Comparison of ENCODE assay signal across 23 cellular contexts in the genomic region with DNA sequence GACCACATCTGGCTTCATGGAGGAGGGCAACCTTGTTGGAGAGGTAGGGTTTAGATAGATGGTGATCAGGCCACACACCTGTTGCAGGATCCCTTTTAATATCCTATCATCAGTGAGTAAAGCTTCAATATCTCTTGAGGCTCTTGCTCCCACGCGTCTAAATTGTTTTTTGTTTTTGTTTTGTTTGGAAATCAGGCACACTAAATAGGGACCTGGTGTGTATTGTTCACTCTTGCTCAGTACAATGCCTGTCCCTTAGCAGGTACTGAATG. TPM values are rescaled to one million over a fixed set of nuclear protein-coding genes. Genes with fewer than 3 reads are reported as not detected.
DNase-seq lines count a peak whose midpoint lies in the region; ATAC-seq, FAIRE-seq and TF ChIP-seq lines count a peak whose summit lies in the region.
"Had no signal": no experiment of that assay in that cellular context is flagged by ENCODE, and none has a peak within 500 bp of the region (broad histone marks: within the 10 kb centered on the region; RNA-seq: fewer than 3 reads in every experiment).

No MANE protein-coding gene starts in this region.

- no peaks in the 10 kb centered on the region for H3K79me1 ChIP-seq in H1 (ENCODE audit: low read depth, low read length)

- no peak overlapping the region for H2AFZ ChIP-seq in OCI-LY3 (ENCODE audit: low read depth, low read length)
- no peak overlapping the region for H2AFZ ChIP-seq in H1 (ENCODE audit: low read length)

- H3K79me2 ChIP-seq in OCI-LY3 (ENCODE audit: low read length) (peaks cover 52% of the 10 kb centered on the region), H1 (ENCODE audit: control insufficient read depth in 1 of 2, insufficient read depth in 2 of 2, low read length in 2 of 2) (peaks cover 0 to 4% of the 10 kb centered on the region in 2 experiments; a peak in 1 of 4 replicates)

- H3K27ac ChIP-seq in OCI-LY3 (ENCODE audit: low read length), result peak overlapping the region; percentile 98
- H3K27ac ChIP-seq in H1 (ENCODE audit: low read depth, low read length), result 0 out of 2 replicates have a peak overlapping the region, but pooled peaks have one; percentile 3
- H3K27ac ChIP-seq: HL-60, SJSA1 had no signal

- peaks cover 28% of the 10 kb centered on the region for H3K4me1 Mint-ChIP-seq in activated naive CD8-positive, alpha-beta T cell treated with anti-CD3 and anti-CD28 coated beads for 36 hours
- peaks cover 53% of the 10 kb centered on the region for H3K4me1 Mint-ChIP-seq in activated naive CD8-positive, alpha-beta T cell treated with anti-CD3 and anti-CD28 coated beads, Interleukin-2, amount 50 U/mL, for 24 hours
- H3K4me1 Mint-ChIP-seq in stimulated activated memory B cell treated with anti-CD40 and anti-IgM and Interleukin-4, amounts not matched to agents 10 μg/mL and 1 μg/mL and 100 μg/mL, for 72 hours, result peaks cover 66% of the 10 kb centered on the region
- H3K4me1 Mint-ChIP-seq in progenitor cell of endocrine pancreas (ENCODE audit: low read depth), result peaks cover 11% of the 10 kb centered on the region

- H4K8ac ChIP-seq in H1 (ENCODE audit: extremely low read depth, insufficient read depth, low read length), result no peak overlapping the region

- H3K9me3 ChIP-seq in OCI-LY3 (ENCODE audit: insufficient read depth, low read length), result no peaks in the 10 kb centered on the region
- H3K9me3 ChIP-seq in H1 (ENCODE audit: insufficient read depth in 2 of 2, low read depth in 1 of 2, low read length in 1 of 2), result no peaks in the 10 kb centered on the region
- H3K9me3 ChIP-seq: SJSA1 had no signal

- no peak for ATAC-seq in activated naive CD8-positive, alpha-beta T cell treated with anti-CD3 and anti-CD28 coated beads, Interleukin-2, amount 50 U/mL, for 24 hours
- ATAC-seq in stimulated activated memory B cell treated with anti-CD40 and anti-IgM and Interleukin-4, amounts not matched to agents 10 μg/mL and 1 μg/mL and 100 μg/mL, for 72 hours, result no peak
- no peak for ATAC-seq in GM18511 (IDR thresholded peaks at IDR 0.05; ENCODE audit: unreplicated experiment)
- no peak for ATAC-seq in left lobe of liver
- ATAC-seq: HepG2, Right ventricle myocardium inferior had no signal

- WGBS in H1 (ENCODE audit: extremely low coverage in 1 of 2, insufficient coverage in 1 of 2, insufficient read length in 1 of 2, insufficient replicate concordance in 2 of 2, low coverage in 1 of 2, low lambda C conversion rate in 2 of 2, missing lambda C conversion rate in 1 of 2), 2 experiments, result 81% methylated on average over 2 of the region's 2 CpGs; no CpG with 5 or more reads in 1 of the 2 experiments

- no peak overlapping the region for H2BK120ac ChIP-seq in H1 (replicated peaks; ENCODE audit: low read depth, low read length)

- POLR2A ChIA-PET in H1 (lab: Charles Lee; ENCODE audit: partially characterized antibody), result interaction anchor here (1.0 to 16.2 kb wide), 2 partner anchors 8 to 19 kb away, joined by 3 to 218 read pairs; partner anchors contain the start of gene ATP6V1G1

- H2BK20ac ChIP-seq in H1 (ENCODE audit: low read length), result no peak overlapping the region

- H3K9me3 Mint-ChIP-seq in activated naive CD8-positive, alpha-beta T cell treated with anti-CD3 and anti-CD28 coated beads for 36 hours, result no peaks in the 10 kb centered on the region
- no peaks in the 10 kb centered on the region for H3K9me3 Mint-ChIP-seq in activated naive CD8-positive, alpha-beta T cell treated with anti-CD3 and anti-CD28 coated beads, Interleukin-2, amount 50 U/mL, for 24 hours
- no peaks in the 10 kb centered on the region for H3K9me3 Mint-ChIP-seq in stimulated activated memory B cell treated with anti-CD40 and anti-IgM and Interleukin-4, amounts not matched to agents 10 μg/mL and 1 μg/mL and 100 μg/mL, for 72 hours
- H3K9me3 Mint-ChIP-seq in progenitor cell of endocrine pancreas (ENCODE audit: low read depth), result no peaks in the 10 kb centered on the region
- H3K9me3 Mint-ChIP-seq: CD14-positive monocyte had no signal

- no peak overlapping the region for H4K5ac ChIP-seq in H1 (ENCODE audit: insufficient read length, low read depth, low read length)

- peak overlapping the region; percentile 65; the same call in 1 of the 2 replicates for H3K9ac ChIP-seq in OCI-LY3 (ENCODE audit: low read length)
- no peak overlapping the region for H3K9ac ChIP-seq in H1 (replicated peaks in 1 of 4; ENCODE audit: extremely low read depth in 1 of 4, low read depth in 3 of 4, low read length in 3 of 4)

- no peak for TF ChIP-seq CTCF in OCI-LY3 (IDR thresholded peaks at IDR 0.05; ENCODE audit: low read depth, low read length)
- TF ChIP-seq CTCF in H1 (IDR thresholded peaks at IDR 0.05; ENCODE audit: control extremely low read depth in 1 of 3, insufficient read depth in 1 of 3, low read depth in 1 of 3, low read length in 3 of 3), result no peak
- TF ChIP-seq CTCF in progenitor cell of endocrine pancreas (IDR thresholded peaks at IDR 0.05; ENCODE audit: unreplicated experiment), result no peak

- no peak for TF ChIP-seq RAD21 in H1 (IDR thresholded peaks at IDR 0.05 in 1 of 2, conservative IDR thresholded peaks at IDR 0.05 in 1 of 2; ENCODE audit: low read depth in 2 of 2, low read length in 2 of 2)

- no peak overlapping the region for H3K18ac ChIP-seq in H1 (ENCODE audit: extremely low read depth, low read length)

- CTCF ChIA-PET in H1 (lab: Charles Lee; ENCODE audit: partially characterized antibody), result interaction anchor here (1.0 to 1.6 kb wide), 2 partner anchors 60 to 70 kb away, joined by 3 to 5 read pairs; no protein-coding TSS in a partner anchor

- H3K56ac ChIP-seq in H1 (replicated peaks; ENCODE audit: insufficient read length, low read depth, low read length), result no peak overlapping the region

- H2BK15ac ChIP-seq in H1 (ENCODE audit: low read length), result no peak overlapping the region

- no peak for FAIRE-seq in H1 (lab: Jason Lieb, UNC)
- FAIRE-seq: HepG2 had no signal

- no peak overlapping the region for H2AK5ac ChIP-seq in H1 (ENCODE audit: low read depth, low read length)

- H3K4me3 Mint-ChIP-seq in activated naive CD8-positive, alpha-beta T cell treated with anti-CD3 and anti-CD28 coated beads for 36 hours, result no peak overlapping the region
- no peak overlapping the region for H3K4me3 Mint-ChIP-seq in activated naive CD8-positive, alpha-beta T cell treated with anti-CD3 and anti-CD28 coated beads, Interleukin-2, amount 50 U/mL, for 24 hours
- H3K4me3 Mint-ChIP-seq in stimulated activated memory B cell treated with anti-CD40 and anti-IgM and Interleukin-4, amounts not matched to agents 10 μg/mL and 1 μg/mL and 100 μg/mL, for 72 hours, result peak overlapping the region; percentile 32
- H3K4me3 Mint-ChIP-seq in progenitor cell of endocrine pancreas (ENCODE audit: low read depth), result no peak overlapping the region
- H3K4me3 Mint-ChIP-seq: CD14-positive monocyte, H9 had no signal

- TF ChIP-seq EP300 in H1 (IDR thresholded peaks at IDR 0.05; ENCODE audit: borderline replicate concordance in 1 of 2, low read depth in 2 of 2, low read length in 2 of 2), result no peak

- H3K4ac ChIP-seq in H1 (replicated peaks; ENCODE audit: insufficient read length, low read depth, low read length), result no peak overlapping the region

- no peak for DNase-seq in activated naive CD8-positive, alpha-beta T cell treated with anti-CD3 and anti-CD28 coated beads for 36 hours
- no peak for DNase-seq in activated naive CD8-positive, alpha-beta T cell treated with anti-CD3 and anti-CD28 coated beads, Interleukin-2, amount 50 U/mL, for 24 hours
- DNase-seq in H1 (ENCODE audit: low read depth in 1 of 2, low spot score in 2 of 2) (no peak), left lobe of liver (ENCODE audit: low spot score) (no peak), progenitor cell of endocrine pancreas (ENCODE audit: low spot score, unreplicated experiment) (no peak)
- DNase-seq: 8988T, DMS79, H9, KG1, NCI-H1092 treated with DMSO at 0.1 percent for 48 hours, NCI-H1436 treated with DMSO at 0.1 percent for 48 hours, NCI-H2029, NCI-H2227 treated with DMSO at 0.1 percent for 48 hours, NCI-H510A had no signal

- no peak overlapping the region for H3K4me3 ChIP-seq in OCI-LY3 (ENCODE audit: low read length)
- no peak overlapping the region for H3K4me3 ChIP-seq in H1 (ENCODE audit: extremely low read depth in 1 of 4, insufficient read depth in 2 of 4, low read depth in 3 of 4, low read length in 4 of 4)
- H3K4me3 ChIP-seq: SJSA1 had no signal

- H3K4me1 ChIP-seq in OCI-LY3 (ENCODE audit: low read length) (peaks cover 82% of the 10 kb centered on the region), H1 (replicated peaks in 1 of 4; ENCODE audit: control insufficient read depth in 3 of 4, insufficient read depth in 4 of 4, low read length in 3 of 4) (peaks cover 9 to 19% (median 15%) of the 10 kb centered on the region in 4 experiments)

- H3K27me3 Mint-ChIP-seq in activated naive CD8-positive, alpha-beta T cell treated with anti-CD3 and anti-CD28 coated beads for 36 hours, result no peaks in the 10 kb centered on the region
- no peaks in the 10 kb centered on the region for H3K27me3 Mint-ChIP-seq in activated naive CD8-positive, alpha-beta T cell treated with anti-CD3 and anti-CD28 coated beads, Interleukin-2, amount 50 U/mL, for 24 hours
- H3K27me3 Mint-ChIP-seq in stimulated activated memory B cell treated with anti-CD40 and anti-IgM and Interleukin-4, amounts not matched to agents 10 μg/mL and 1 μg/mL and 100 μg/mL, for 72 hours, result no peaks in the 10 kb centered on the region
- H3K27me3 Mint-ChIP-seq in progenitor cell of endocrine pancreas, result peaks cover 3% of the 10 kb centered on the region

- H3K36me3 ChIP-seq in OCI-LY3 (replicated peaks; ENCODE audit: low read depth, low read length) (peaks cover 14% of the 10 kb centered on the region), H1 (ENCODE audit: control insufficient read depth in 2 of 4, insufficient read depth in 4 of 4, low read length in 3 of 4) (no peaks in the 10 kb centered on the region)
- H3K36me3 ChIP-seq: SJSA1 had no signal

- H3K4me2 ChIP-seq in OCI-LY3 (ENCODE audit: low read length), result peak overlapping the region; percentile 62
- H3K4me2 ChIP-seq in H1 (ENCODE audit: insufficient read depth in 1 of 2, low read depth in 2 of 2, low read length in 2 of 2), result no peak overlapping the region

- H3K27me3 ChIP-seq in OCI-LY3 (ENCODE audit: low read depth, low read length), result no peaks in the 10 kb centered on the region
- peaks cover 0 to 13% (median 7%) of the 10 kb centered on the region in 4 experiments; a peak in 5 of 7 replicates for H3K27me3 ChIP-seq in H1 (replicated peaks in 1 of 4; ENCODE audit: control insufficient read depth in 3 of 4, extremely low read depth in 1 of 4, insufficient read depth in 3 of 4, low read length in 3 of 4)
- H3K27me3 ChIP-seq: SJSA1 had no signal

- peaks cover 3% of the 10 kb centered on the region; the same call in 1 of the 2 replicates for H3K23me2 ChIP-seq in H1 (ENCODE audit: low read depth, low read length)

- no peak overlapping the region for H2BK5ac ChIP-seq in H1 (ENCODE audit: low read depth, low read length)

- no peak overlapping the region for H3K23ac ChIP-seq in H1 (ENCODE audit: insufficient read length)

- TF ChIP-seq POLR2A in H1 (IDR thresholded peaks at IDR 0.05; ENCODE audit: control extremely low read depth in 1 of 2, low read depth in 2 of 2, low read length in 2 of 2), result no peak

- no peaks in the 10 kb centered on the region for H4K20me1 ChIP-seq in OCI-LY3 (ENCODE audit: insufficient read depth, low read length)
- H4K20me1 ChIP-seq in H1 (replicated peaks in 1 of 2; ENCODE audit: control insufficient read depth in 1 of 2, insufficient read depth in 2 of 2, low read length in 2 of 2), result no peaks in the 10 kb centered on the region

- H3K27ac Mint-ChIP-seq in activated naive CD8-positive, alpha-beta T cell treated with anti-CD3 and anti-CD28 coated beads for 36 hours, result peak overlapping the region; percentile 59
- H3K27ac Mint-ChIP-seq in activated naive CD8-positive, alpha-beta T cell treated with anti-CD3 and anti-CD28 coated beads, Interleukin-2, amount 50 U/mL, for 24 hours, result no peak overlapping the region
- H3K27ac Mint-ChIP-seq in stimulated activated memory B cell treated with anti-CD40 and anti-IgM and Interleukin-4, amounts not matched to agents 10 μg/mL and 1 μg/mL and 100 μg/mL, for 72 hours, result peak overlapping the region; percentile 50
- no peak overlapping the region for H3K27ac Mint-ChIP-seq in progenitor cell of endocrine pancreas
- H3K27ac Mint-ChIP-seq: CD14-positive monocyte, H9 had no signal

- H3K14ac ChIP-seq in H1 (ENCODE audit: insufficient read length), result no peak overlapping the region

- H4K91ac ChIP-seq in H1 (replicated peaks; ENCODE audit: insufficient read length, low read length), result no peak overlapping the region

- peaks cover 13% of the 10 kb centered on the region for H3K36me3 Mint-ChIP-seq in activated naive CD8-positive, alpha-beta T cell treated with anti-CD3 and anti-CD28 coated beads for 36 hours
- H3K36me3 Mint-ChIP-seq in activated naive CD8-positive, alpha-beta T cell treated with anti-CD3 and anti-CD28 coated beads, Interleukin-2, amount 50 U/mL, for 24 hours (ENCODE audit: low read depth), result peaks cover 12% of the 10 kb centered on the region
- H3K36me3 Mint-ChIP-seq in stimulated activated memory B cell treated with anti-CD40 and anti-IgM and Interleukin-4, amounts not matched to agents 10 μg/mL and 1 μg/mL and 100 μg/mL, for 72 hours, result no peaks in the 10 kb centered on the region
- no peaks in the 10 kb centered on the region for H3K36me3 Mint-ChIP-seq in progenitor cell of endocrine pancreas (ENCODE audit: insufficient read depth)

- no peak overlapping the region for H2BK12ac ChIP-seq in H1 (ENCODE audit: low read depth, low read length)

RNA-seq across cellular contexts. Expression of gene TMEM268, which starts 2.6 kb away (rescaled TPM):
- 10 to 100 TPM; 28.8 to 29.8 TPM for total RNA-seq in activated naive CD8-positive, alpha-beta T cell treated with anti-CD3 and anti-CD28 coated beads for 36 hours
- 7.7 and 9.8 TPM in 2 replicates for total RNA-seq in H1 (2021; fragmentation: NEBNext Ultra II Directional; extraction: Animal tissue kit (Norgen Biotek cat#: 25700))
- polyA plus RNA-seq in H1 (2011; rRNA removed), result 8.3 and 11.4 TPM in 2 replicates
- 8.9 TPM for polyA plus RNA-seq in H1 (2011; cell fraction: cytosol; rRNA removed)
- 7.9 TPM for polyA plus RNA-seq in H1 (2011; cell fraction: nucleus; rRNA removed)
- 5.3 to 7.2 TPM (median 6.1 TPM) in 4 replicates for polyA plus RNA-seq in H1 (2012, experiment 1 of 2)
- 2.7 TPM for polyA plus RNA-seq in H1 (2012, experiment 2 of 2)
- 7.9 TPM for polyA plus RNA-seq in H1 (2013, experiment 1 of 2)
- 8.6 TPM for polyA plus RNA-seq in H1 (2013, experiment 2 of 2)
- 17.4 and 17.5 TPM in 2 replicates for polyA minus RNA-seq in H1 (2011; rRNA and poly(A)+ RNA removed)
- 6.2 TPM for polyA minus RNA-seq in H1 (2011; cell fraction: cytosol; rRNA and poly(A)+ RNA removed)
- polyA minus RNA-seq in H1 (2011; cell fraction: nucleus; rRNA and poly(A)+ RNA removed), result 9.9 TPM
- 4.8 TPM for total RNA-seq in left lobe of liver
- 6.5 and 7.1 TPM in 2 replicates for total RNA-seq in progenitor cell of endocrine pancreas

RNA-seq across cellular contexts. Expression of gene ATP6V1G1, which starts 20.9 kb away (rescaled TPM):
- 10 to 100 TPM; 41.7 to 41.9 TPM for total RNA-seq in activated naive CD8-positive, alpha-beta T cell treated with anti-CD3 and anti-CD28 coated beads for 36 hours
- 112 and 114 TPM in 2 replicates for total RNA-seq in H1 (2021; fragmentation: NEBNext Ultra II Directional; extraction: Animal tissue kit (Norgen Biotek cat#: 25700))
- 76.5 and 124 TPM in 2 replicates for polyA plus RNA-seq in H1 (2011; rRNA removed)
- 161 TPM for polyA plus RNA-seq in H1 (2011; cell fraction: cytosol; rRNA removed)
- 39.4 TPM for polyA plus RNA-seq in H1 (2011; cell fraction: nucleus; rRNA removed)
- 105 to 131 TPM (median 109 TPM) in 4 replicates for polyA plus RNA-seq in H1 (2012, experiment 1 of 2)
- polyA plus RNA-seq in H1 (2012, experiment 2 of 2), result 41.0 TPM
- 191 TPM for polyA plus RNA-seq in H1 (2013, experiment 1 of 2)
- 191 TPM for polyA plus RNA-seq in H1 (2013, experiment 2 of 2)
- 32.3 and 41.7 TPM in 2 replicates for polyA minus RNA-seq in H1 (2011; rRNA and poly(A)+ RNA removed)
- polyA minus RNA-seq in H1 (2011; cell fraction: cytosol; rRNA and poly(A)+ RNA removed), result 53.4 TPM
- 37.1 TPM for polyA minus RNA-seq in H1 (2011; cell fraction: nucleus; rRNA and poly(A)+ RNA removed)
- total RNA-seq in left lobe of liver (34.1 TPM), progenitor cell of endocrine pancreas (121 and 123 TPM in 2 replicates)

RNA-seq across cellular contexts. Expression of gene TEX53, which starts 49.1 kb away (rescaled TPM):
- not detected for total RNA-seq in activated naive CD8-positive, alpha-beta T cell treated with anti-CD3 and anti-CD28 coated beads for 36 hours
- not detected in 2 replicates for total RNA-seq in H1 (2021; fragmentation: NEBNext Ultra II Directional; extraction: Animal tissue kit (Norgen Biotek cat#: 25700))
- polyA plus RNA-seq in H1 (2011; rRNA removed), result not detected in 2 replicates
- polyA plus RNA-seq in H1 (2011; cell fraction: cytosol; rRNA removed), result not detected
- not detected for polyA plus RNA-seq in H1 (2011; cell fraction: nucleus; rRNA removed)
- not detected in 4 replicates for polyA plus RNA-seq in H1 (2012, experiment 1 of 2)
- not detected for polyA plus RNA-seq in H1 (2012, experiment 2 of 2)
- not detected for polyA plus RNA-seq in H1 (2013, experiment 1 of 2)
- not detected for polyA plus RNA-seq in H1 (2013, experiment 2 of 2)
- polyA minus RNA-seq in H1 (2011; rRNA and poly(A)+ RNA removed), result not detected in 2 replicates
- not detected for polyA minus RNA-seq in H1 (2011; cell fraction: cytosol; rRNA and poly(A)+ RNA removed)
- polyA minus RNA-seq in H1 (2011; cell fraction: nucleus; rRNA and poly(A)+ RNA removed), result not detected
- not detected for total RNA-seq in left lobe of liver
- total RNA-seq in progenitor cell of endocrine pancreas, result not detected in 2 replicates
- total RNA-seq: H9, HepG2, HT-29, Right ventricle myocardium inferior, SJSA1 had no signal
- polyA plus RNA-seq: CD14-positive monocyte, HepG2 had no signal

Comparison
In these comparisons a context has a peak if more than half of its experiments do, and no peak if none do; other contexts are left out.
1. H3K27ac Mint-ChIP-seq: peak in activated naive CD8-positive, alpha-beta T cell treated with anti-CD3 and anti-CD28 coated beads for 36 hours (single experiment) and stimulated activated memory B cell treated with anti-CD40 and anti-IgM and Interleukin-4, amounts not matched to agents 10 μg/mL and 1 μg/mL and 100 μg/mL, for 72 hours (single experiment); none in activated naive CD8-positive, alpha-beta T cell treated with anti-CD3 and anti-CD28 coated beads, Interleukin-2, amount 50 U/mL, for 24 hours (single experiment) and progenitor cell of endocrine pancreas (single experiment).